In the genomic region with DNA sequence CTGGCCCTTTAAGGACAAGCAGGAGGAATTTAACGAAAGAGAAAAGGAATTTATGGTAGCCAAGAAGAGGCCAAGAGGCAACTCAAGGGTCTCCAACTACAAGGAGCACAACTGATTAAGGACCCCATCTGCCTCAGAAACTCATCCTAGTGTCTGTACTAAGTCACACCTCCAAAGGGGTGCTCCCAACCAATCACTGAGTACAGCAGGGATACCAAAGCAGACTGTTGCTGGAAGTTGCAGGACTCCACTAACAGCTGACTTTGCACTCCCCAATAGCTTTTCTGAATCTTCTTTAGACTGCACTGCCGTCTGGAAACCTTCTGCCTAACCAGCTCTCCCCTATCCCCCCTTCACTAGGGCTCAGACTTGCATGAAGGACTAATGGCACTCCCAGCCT, we compare ENCODE assay signal across 19 cellular contexts. TPM values are rescaled to one million over a fixed set of nuclear protein-coding genes. Genes with fewer than 3 reads are reported as not detected.
DNase-seq lines count a peak whose midpoint lies in the region; ATAC-seq, FAIRE-seq and TF ChIP-seq lines count a peak whose summit lies in the region.
"Had no signal": no experiment of that assay in that cellular context is flagged by ENCODE, and none has a peak within 500 bp of the region (broad histone marks: within the 10 kb centered on the region; RNA-seq: fewer than 3 reads in every experiment).

No MANE protein-coding gene starts in this region.

- H3K4me3 ChIP-seq in ACC112 (ENCODE audit: low read depth, low read length) (peak overlapping the region; percentile 60), K562 (no peak overlapping the region), mucosa of descending colon (no peak overlapping the region)
- H3K4me3 ChIP-seq: gastrocnemius medialis, GM23338, vagina had no signal

- CTCF ChIA-PET in K562 (lab: Yijun Ruan, JAX; ENCODE audit: low intra/inter-chr PET ratio): no interaction called here
- CTCF ChIA-PET in activated naive CD4-positive, alpha-beta T cell treated with anti-CD3 and anti-CD28 coated beads, Interleukin-2, amount 10 ng/mL, durations not matched to agents 7 days and 5 days (lab: Charles Lee): no interaction called here

- no peak for TF ChIP-seq RAD21 in K562 (CRISPR knock-in tag; conservative IDR thresholded peaks at IDR 0.05 in 1 of 2, IDR thresholded peaks at IDR 0.05 in 1 of 2)

- H3K36me3 ChIP-seq in ACC112 (ENCODE audit: insufficient read depth, low read length) (no peaks in the 10 kb centered on the region), K562 (ENCODE audit: control insufficient read depth, insufficient read depth, low read length) (no peaks in the 10 kb centered on the region), mucosa of descending colon (ENCODE audit: low read depth) (no peaks in the 10 kb centered on the region)
- H3K36me3 ChIP-seq: gastrocnemius medialis, vagina had no signal

- BruUV-seq in K562 (replicated peaks; lab: Mats Ljungman, UMichigan): no TSS peak

- H3K4me1 ChIP-seq in ACC112 (ENCODE audit: control insufficient read depth, insufficient read depth, low read length, unreplicated experiment) (peaks cover 46% of the 10 kb centered on the region), K562 (replicated peaks in 1 of 2; ENCODE audit: control insufficient read depth in 2 of 2, insufficient read depth in 2 of 2, low read length in 2 of 2) (peaks cover 0 to 15% of the 10 kb centered on the region in 2 experiments; a peak in 4 of 5 replicates), mucosa of descending colon (ENCODE audit: low read depth) (no peaks in the 10 kb centered on the region)
- H3K4me1 ChIP-seq: gastrocnemius medialis had no signal

- TF ChIP-seq CTCF in K562 (IDR thresholded peaks at IDR 0.05 in 2 of 3, conservative IDR thresholded peaks at IDR 0.05 in 1 of 3; ENCODE audit: insufficient read depth in 2 of 3, low read depth in 1 of 3, low read length in 3 of 3) (no peak), mucosa of descending colon (IDR thresholded peaks at IDR 0.05) (no peak)

- peaks cover 10% of the 10 kb centered on the region for H3K36me3 Mint-ChIP-seq in activated naive CD4-positive, alpha-beta T cell treated with anti-CD3 and anti-CD28 coated beads, Interleukin-2, amount 10 ng/mL, durations not matched to agents 7 days and 5 days

- H3K9ac ChIP-seq in K562 (ENCODE audit: insufficient read depth in 1 of 2, low read depth in 2 of 2, low read length in 2 of 2): no peak overlapping the region

- TF ChIP-seq POLR2A in H54 (IDR thresholded peaks at IDR 0.05; ENCODE audit: low read depth, low read length) (no peak), K562 (conservative IDR thresholded peaks at IDR 0.05) (no peak)

- POLR2A ChIA-PET in K562 (lab: Yijun Ruan, JAX): interaction anchor here (1.7 to 1.8 kb wide), 2 partner anchors 8 to 11 kb away, joined by 5 to 6 read pairs; no protein-coding TSS in a partner anchor

- DNase-seq in H54 (ENCODE audit: insufficient read length, low spot score) (no peak), K562 (ENCODE audit: extremely low read depth in 1 of 4, low spot score in 3 of 4) (no peak), myocyte (ENCODE audit: low read depth) (peak; percentile 10), mucosa of descending colon (no peak), SW480 (ENCODE audit: low spot score) (no peak), HuH-7.5 (ENCODE audit: low spot score) (no peak)
- DNase-seq in activated naive CD4-positive, alpha-beta T cell treated with anti-CD3 and anti-CD28 coated beads, Interleukin-2, amount 10 ng/mL, durations not matched to agents 7 days and 5 days: no peak
- DNase-seq: activated CD4-positive, alpha-beta T cell treated with anti-CD3 and anti-CD28 coated beads, Interleukin-2, amount 50 U/mL, for 4 hours; activated naive CD4-positive, alpha-beta T cell treated with anti-CD3 and anti-CD28 coated beads, Interleukin-2, amount 50 U/mL, for 16 hours; DMS79 treated with DMSO at 0.1 percent for 48 hours; gastrocnemius medialis; NCI-H1417; Right ventricle myocardium superior had no signal

- 35% methylated on average over 2 of the region's 2 CpGs for WGBS in K562 (ENCODE audit: insufficient coverage, low coverage, missing lambda C conversion rate)

- ATAC-seq in K562 (peak; percentile 30; the same call in 2 of the 3 replicates), mucosa of descending colon (no peak)
- ATAC-seq: gastrocnemius medialis, GM23338 had no signal

- no peaks in the 10 kb centered on the region for H3K27me3 Mint-ChIP-seq in activated naive CD4-positive, alpha-beta T cell treated with anti-CD3 and anti-CD28 coated beads, Interleukin-2, amount 10 ng/mL, durations not matched to agents 7 days and 5 days

- intact Hi-C loops in K562 (cut with micrococcal nuclease) (no loop called here), mucosa of descending colon (cut with DNase I, micrococcal nuclease) (no loop called here)

- H3K27ac Mint-ChIP-seq in activated naive CD4-positive, alpha-beta T cell treated with anti-CD3 and anti-CD28 coated beads, Interleukin-2, amount 10 ng/mL, durations not matched to agents 7 days and 5 days: no peak overlapping the region
- H3K27ac Mint-ChIP-seq: GM23338 had no signal

- H3K4me3 Mint-ChIP-seq in activated naive CD4-positive, alpha-beta T cell treated with anti-CD3 and anti-CD28 coated beads, Interleukin-2, amount 10 ng/mL, durations not matched to agents 7 days and 5 days: no peak overlapping the region
- H3K4me3 Mint-ChIP-seq: GM23338, neural crest cell had no signal

- no peaks in the 10 kb centered on the region for H3K4me1 Mint-ChIP-seq in activated naive CD4-positive, alpha-beta T cell treated with anti-CD3 and anti-CD28 coated beads, Interleukin-2, amount 10 ng/mL, durations not matched to agents 7 days and 5 days
- H3K4me1 Mint-ChIP-seq: neural crest cell had no signal

- H2AFZ ChIP-seq in ACC112 (ENCODE audit: low read length, unreplicated experiment): peak overlapping the region; percentile 50
- no peak overlapping the region for H2AFZ ChIP-seq in K562 (ENCODE audit: low read depth, low read length)
- H2AFZ ChIP-seq: GM23338 had no signal

- H3K27ac ChIP-seq in ACC112 (ENCODE audit: low read depth, low read length): peak overlapping the region; percentile 95
- H3K27ac ChIP-seq in K562 (ENCODE audit: extremely low read depth, low read depth, low read length): no peak overlapping the region
- H3K27ac ChIP-seq: vagina, VCaP had no signal

- TF ChIP-seq EP300 in K562 (IDR thresholded peaks at IDR 0.05; ENCODE audit: low read length): no peak

- no peak overlapping the region for H3K4me2 ChIP-seq in K562 (ENCODE audit: insufficient read depth, low read length)
- H3K4me2 ChIP-seq: GM23338 had no signal

- 0 out of 2 replicates have a peak, but pooled peaks cover 6% of the 10 kb centered on the region for H4K20me1 ChIP-seq in K562 (replicated peaks; ENCODE audit: control insufficient read depth, insufficient read depth, low read length)

- FAIRE-seq in H54 (lab: Jason Lieb, UNC) (peak; percentile 72), K562 (lab: Jason Lieb, UNC) (peak; percentile 11)
- FAIRE-seq: HTR-8/SVneo had no signal

- H3K79me2 ChIP-seq in ACC112 (ENCODE audit: control insufficient read depth, insufficient read depth, low read length, unreplicated experiment): peaks cover 16% of the 10 kb centered on the region
- H3K79me2 ChIP-seq in K562 (ENCODE audit: control insufficient read depth, insufficient read depth, low read length): peaks cover 67% of the 10 kb centered on the region

- H3K9me3 ChIP-seq in K562 (replicated peaks; ENCODE audit: control insufficient read depth, insufficient read depth, low read depth, low read length) (no peaks in the 10 kb centered on the region), mucosa of descending colon (no peaks in the 10 kb centered on the region)
- H3K9me3 ChIP-seq: gastrocnemius medialis, vagina had no signal

- H3K9me3 Mint-ChIP-seq in activated naive CD4-positive, alpha-beta T cell treated with anti-CD3 and anti-CD28 coated beads, Interleukin-2, amount 10 ng/mL, durations not matched to agents 7 days and 5 days: no peaks in the 10 kb centered on the region
- H3K9me3 Mint-ChIP-seq: GM23338 had no signal

- H3K27me3 ChIP-seq in ACC112 (ENCODE audit: insufficient read depth, low read length): no peaks in the 10 kb centered on the region
- no peaks in the 10 kb centered on the region for H3K27me3 ChIP-seq in K562 (ENCODE audit: control insufficient read depth in 2 of 2, insufficient read depth in 2 of 2, low read length in 2 of 2)
- H3K27me3 ChIP-seq: gastrocnemius medialis, vagina had no signal

- in situ Hi-C loops in K562 (cut with MboI): no loop called here

- no peaks in the 10 kb centered on the region for H3K9me1 ChIP-seq in K562 (ENCODE audit: control insufficient read depth, insufficient read depth, low read length)

TF ChIP-seq in K562, 482 proteins besides CTCF, POLR2A, EP300 and RAD21 (continues in another document):
- TF ChIP-seq, protein P1, sequence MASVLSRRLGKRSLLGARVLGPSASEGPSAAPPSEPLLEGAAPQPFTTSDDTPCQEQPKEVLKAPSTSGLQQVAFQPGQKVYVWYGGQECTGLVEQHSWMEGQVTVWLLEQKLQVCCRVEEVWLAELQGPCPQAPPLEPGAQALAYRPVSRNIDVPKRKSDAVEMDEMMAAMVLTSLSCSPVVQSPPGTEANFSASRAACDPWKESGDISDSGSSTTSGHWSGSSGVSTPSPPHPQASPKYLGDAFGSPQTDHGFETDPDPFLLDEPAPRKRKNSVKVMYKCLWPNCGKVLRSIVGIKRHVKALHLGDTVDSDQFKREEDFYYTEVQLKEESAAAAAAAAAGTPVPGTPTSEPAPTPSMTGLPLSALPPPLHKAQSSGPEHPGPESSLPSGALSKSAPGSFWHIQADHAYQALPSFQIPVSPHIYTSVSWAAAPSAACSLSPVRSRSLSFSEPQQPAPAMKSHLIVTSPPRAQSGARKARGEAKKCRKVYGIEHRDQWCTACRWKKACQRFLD (CRISPR knock-in tag; IDR thresholded peaks at IDR 0.05): no peak

RNA-seq across cellular contexts. Expression of a gene that starts 50.6 kb away (rescaled TPM):
- 33.6 and 79.8 TPM in 2 replicates for total RNA-seq in K562 (2011; cell fraction: chromatin; rRNA removed; ENCODE audit: low replicate concordance)
- 18.3 and 31.7 TPM in 2 replicates for total RNA-seq in K562 (2011; cell fraction: nucleolus; rRNA removed)
- total RNA-seq in K562 (2011; cell fraction: nucleoplasm; rRNA removed): 40.1 and 63.1 TPM in 2 replicates
- 30.1 and 36.8 TPM in 2 replicates for total RNA-seq in K562 (2014; rRNA removed)
- total RNA-seq in K562 (2014; rRNA removed; fragmentation: Illumina TruSeq; extraction: Trizol): 40.2 and 44.8 TPM in 2 replicates
- total RNA-seq in K562 (2015; rRNA removed; fragmentation: Illumina TruSeq; extraction: Trizol): 34.0 and 37.0 TPM in 2 replicates
- 29.4 and 31.0 TPM in 2 replicates for total RNA-seq in K562 (2021)
- 32.2 and 42.2 TPM in 2 replicates for polyA plus RNA-seq in K562 (2011; rRNA removed)
- 6.0 and 11.9 TPM in 2 replicates for polyA plus RNA-seq in K562 (2011; cell fraction: cytosol; rRNA removed)
- polyA plus RNA-seq in K562 (2011; cell fraction: nucleus; rRNA removed): 15.7 and 19.3 TPM in 2 replicates
- polyA plus RNA-seq in K562 (2012): 12.3 and 17.4 TPM in 2 replicates
- 22.9 and 26.6 TPM in 2 replicates for polyA plus RNA-seq in K562 (2014; fragmentation: Illumina TruSeq; extraction: Trizol)
- 10 to 100 TPM; 18.2 to 18.9 TPM for polyA plus RNA-seq in K562 (2014; fragmentation: Nextera tagmentation; extraction: Ambion mirVana)
- 18.4 and 21.9 TPM in 2 replicates for polyA plus RNA-seq in K562 (2014; rRNA removed)
- polyA minus RNA-seq in K562 (2011; rRNA and poly(A)+ RNA removed): 55.5 and 67.5 TPM in 2 replicates
- 23.2 and 32.5 TPM in 2 replicates for polyA minus RNA-seq in K562 (2011; cell fraction: cytosol; rRNA and poly(A)+ RNA removed)
- polyA minus RNA-seq in K562 (2011; cell fraction: nucleus; rRNA and poly(A)+ RNA removed): 25.8 and 40.3 TPM in 2 replicates
- total RNA-seq in myocyte: 13.6 and 24.6 TPM in 2 replicates
- 4.0 TPM for polyA plus RNA-seq in myocyte (2012)
- 10 to 100 TPM; 10.8 to 17.0 (median 13.1) TPM for total RNA-seq in mucosa of descending colon
